8 cellular contexts compared by ENCODE assay signal in the genomic region with DNA sequence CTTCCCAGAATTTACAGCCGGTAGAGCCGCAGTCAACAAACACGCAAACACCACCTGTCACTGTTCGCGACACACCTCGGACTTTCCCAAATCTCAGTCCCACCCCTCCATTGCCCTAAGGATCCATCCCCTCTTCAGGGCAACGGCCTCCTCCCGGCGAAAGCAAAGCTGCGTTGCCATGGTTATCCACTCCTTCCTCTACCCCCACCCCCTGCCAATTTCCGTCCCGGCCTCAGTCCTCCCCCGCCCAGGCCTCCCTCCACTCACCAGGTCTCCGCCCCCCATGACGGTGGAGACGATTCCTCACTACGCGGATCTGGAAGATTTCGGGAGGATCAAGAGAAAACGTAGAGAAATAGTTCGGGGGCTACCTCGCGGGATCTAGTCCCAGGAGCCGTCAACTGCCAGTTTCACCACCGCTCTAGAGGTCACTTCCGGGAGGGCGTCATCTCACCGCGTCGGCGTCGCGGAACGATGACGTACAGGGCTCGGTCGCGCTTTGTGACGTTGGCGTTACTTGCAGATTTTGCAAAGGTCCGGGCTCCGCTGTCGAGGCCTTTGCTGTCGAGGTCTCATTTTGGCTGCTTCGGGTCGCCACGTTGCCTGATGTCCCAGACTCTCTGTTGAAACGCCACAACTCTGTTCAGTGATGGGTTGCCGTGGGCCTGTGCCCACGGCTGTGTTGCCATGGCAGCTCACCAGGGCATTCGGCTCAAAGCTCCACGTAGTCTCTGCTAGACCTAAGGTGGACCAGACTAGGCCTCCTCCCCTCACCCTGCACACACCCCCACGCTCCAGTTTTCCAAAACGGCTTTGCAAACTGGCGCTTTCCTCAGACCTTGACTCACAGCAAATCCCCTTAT. TPM values are rescaled to one million over a fixed set of nuclear protein-coding genes. Genes with fewer than 3 reads are reported as not detected.
DNase-seq lines count a peak whose midpoint lies in the region; ATAC-seq and TF ChIP-seq lines count a peak whose summit lies in the region.

Gene CWC25, minus strand, starts transcription at position 423 of the 863 bp plus-strand sequence. Its CDS starts 138 bp downstream, at position 285.

- ATAC-seq in GM18907 (IDR thresholded peaks at IDR 0.05; ENCODE audit: unreplicated experiment), result peak; percentile 86
- peak; percentile 85 for ATAC-seq in HG03196 (IDR thresholded peaks at IDR 0.05; ENCODE audit: unreplicated experiment)

- H3K36me3 ChIP-seq in ACC112 (ENCODE audit: insufficient read depth, low read length) (no peaks in the 10 kb centered on the region), spleen (peaks cover 0 to 28% (median 18%) of the 10 kb centered on the region in 6 donors)

- H3K27ac ChIP-seq in ACC112 (ENCODE audit: low read depth, low read length) (peak within 1 kb of the TSS; percentile 93), caudate nucleus (ENCODE audit: low read depth, low read length) (peak within 1 kb of the TSS; percentile 100), spleen (peak within 1 kb of the TSS; percentile 93 to 99 (median 96))

- TF ChIP-seq POLR2A in spleen (IDR thresholded peaks at IDR 0.05), result peak; percentile 52 to 94 (median 69)

- H3K9me3 ChIP-seq in spleen, result no peaks in the 10 kb centered on the region

- H3K4me1 ChIP-seq in ACC112 (ENCODE audit: control insufficient read depth, insufficient read depth, low read length, unreplicated experiment), result peaks cover 9% of the 10 kb centered on the region
- peaks cover 10 to 50% (median 29%) of the 10 kb centered on the region in 6 donors for H3K4me1 ChIP-seq in spleen

- H3K27me3 ChIP-seq in ACC112 (ENCODE audit: insufficient read depth, low read length) (no peaks in the 10 kb centered on the region), spleen (replicated peaks in 1 of 7) (no peaks in the 10 kb centered on the region)

- H3K79me2 ChIP-seq in ACC112 (ENCODE audit: control insufficient read depth, insufficient read depth, low read length, unreplicated experiment), result peaks cover 29% of the 10 kb centered on the region

- intact Hi-C loops in spleen (cut with DNase I; ENCODE audit: low total_unique reads), result no loop called here

- DNase-seq in NCI-H345 treated with DMSO at 0.1 percent for 48 hours (lab: John Stamatoyannopoulos, UW; ENCODE audit: unreplicated experiment), result peak; percentile 79
- DNase-seq in activated CD4-positive, CD25-positive, alpha-beta regulatory T cell (lab: John Stamatoyannopoulos, UW), result peak; percentile 73 to 96 (median 90)
- peak in 60 of 61 donors; percentile 19 to 98 (median 92) for DNase-seq in caudate nucleus (lab: John Stamatoyannopoulos, UW)
- DNase-seq in inferior parietal cortex (ENCODE audit: extremely low spot score), result peak; percentile 97
- peak; percentile 95 for DNase-seq in spleen

- H2AFZ ChIP-seq in ACC112 (ENCODE audit: low read length, unreplicated experiment), result peak within 1 kb of the TSS; percentile 33

- 1% methylated on average over 53 to 55 of the region's 55 CpGs for WGBS in spleen, 5 donors

- no peak for TF ChIP-seq CTCF in spleen (IDR thresholded peaks at IDR 0.05 in 8 of 11, conservative IDR thresholded peaks at IDR 0.05 in 3 of 11)

- H3K4me3 ChIP-seq in ACC112 (ENCODE audit: low read depth, low read length) (peak within 1 kb of the TSS; percentile 95), spleen (peak within 1 kb of the TSS; percentile 72 to 88 (median 78))

RNA-seq across cellular contexts. Expression of gene CWC25, which starts in this region (rescaled TPM):
- total RNA-seq in spleen, result 10 to 100 TPM; 23.6 to 32.8 (median 28.3) TPM
- polyA plus RNA-seq in spleen, result 10 to 100 TPM; 14.7 to 26.7 (median 25.1) TPM

Comparison
In these comparisons a context has a peak if more than half of its experiments do, and no peak if none do; other contexts are left out.
1. Peak in every context shown above with its lines: DNase-seq, ATAC-seq, H3K4me3 ChIP-seq and H3K27ac ChIP-seq.